10 cellular contexts compared by ENCODE assay signal in the genomic region with DNA sequence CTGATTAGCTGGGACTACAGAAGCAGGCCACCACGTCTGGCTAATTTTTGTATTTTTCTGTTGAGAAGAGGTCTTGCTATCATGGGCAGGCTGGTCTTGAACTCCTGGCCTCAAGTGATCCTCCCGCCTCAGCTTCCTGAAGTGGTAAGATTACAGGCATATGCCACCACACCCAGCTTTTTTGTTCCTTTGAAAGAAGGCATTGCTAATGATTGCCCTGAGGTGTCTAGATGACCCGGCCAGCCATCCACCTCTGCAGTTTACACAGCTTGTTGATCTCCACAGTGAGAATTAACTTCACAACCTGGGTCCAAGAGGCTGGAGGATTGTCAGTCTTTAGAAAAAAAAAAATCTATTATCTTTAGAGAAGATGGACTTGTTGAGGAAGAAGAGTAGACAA. TPM values are rescaled to one million over a fixed set of nuclear protein-coding genes. Genes with fewer than 3 reads are reported as not detected.
A peak's percentile ranks its signal among the peaks of the same experiment; 100 is the strongest.
DNase-seq lines count a peak whose midpoint lies in the region; ATAC-seq and TF ChIP-seq lines count a peak whose summit lies in the region.
"Had no signal": no experiment of that assay in that cellular context is flagged by ENCODE, and none has a peak within 500 bp of the region (broad histone marks: within the 10 kb centered on the region; RNA-seq: fewer than 3 reads in every experiment).

No MANE protein-coding gene starts in this region.

- H3K36me3 ChIP-seq in RWPE2 (ENCODE audit: low read depth) (peaks cover 19% of the 10 kb centered on the region), skeletal muscle tissue (ENCODE audit: control insufficient read depth in 3 of 3, insufficient read depth in 3 of 3, low read length in 3 of 3) (peaks cover 0 to 4% (median 2%) of the 10 kb centered on the region in 3 donors)

- DNase-seq in ELR (ENCODE audit: low read depth), result peak; percentile 30
- no peak for DNase-seq in RWPE2 (ENCODE audit: low spot score)
- peak; percentile 11 to 33 for DNase-seq in erythroblast (lab: John Stamatoyannopoulos, UW)
- DNase-seq: activated effector memory CD4-positive, alpha-beta T cell treated with anti-CD3 and anti-CD28 coated beads, Interleukin-2, amount 50 U/mL, for 16 hours; small intestine; stimulated activated naive CD4-positive, alpha-beta T cell treated with Interleukin-2 at 50 U/mL for 16 hours had no signal

- H3K27ac ChIP-seq in RWPE2 (ENCODE audit: poor library complexity, severe bottlenecking) (peak overlapping the region; percentile 97), skeletal muscle tissue (ENCODE audit: low read depth, low read length) (peak overlapping the region; percentile 95)

- peak overlapping the region in 2 of 3 donors; percentile 24 to 82 for H3K9ac ChIP-seq in skeletal muscle tissue (ENCODE audit: low read depth in 1 of 3, low read length in 3 of 3)

- no peaks in the 10 kb centered on the region for H3K9me3 ChIP-seq in RWPE2 (ENCODE audit: severe bottlenecking)
- no peaks in the 10 kb centered on the region for H3K9me3 ChIP-seq in skeletal muscle tissue (ENCODE audit: control insufficient read depth in 3 of 3, low read length in 3 of 3)

- H3K4me1 ChIP-seq in RWPE2 (ENCODE audit: insufficient read depth, poor library complexity, severe bottlenecking) (peaks cover 87% of the 10 kb centered on the region), skeletal muscle tissue (ENCODE audit: control insufficient read depth in 3 of 3, insufficient read depth in 3 of 3, low read length in 3 of 3) (peaks cover 77 to 88% (median 87%) of the 10 kb centered on the region in 3 donors)

- no peak for ATAC-seq in RWPE2 (ENCODE audit: low read depth)
- no peak for ATAC-seq in HG03571 (IDR thresholded peaks at IDR 0.05; ENCODE audit: unreplicated experiment)
- ATAC-seq in HG03520 (IDR thresholded peaks at IDR 0.05; ENCODE audit: unreplicated experiment), result no peak
- no peak for ATAC-seq in HG03135 (IDR thresholded peaks at IDR 0.05; ENCODE audit: unreplicated experiment)

- H3K4me3 ChIP-seq in RWPE2 (ENCODE audit: severe bottlenecking) (no peak overlapping the region), skeletal muscle tissue (ENCODE audit: low read length in 3 of 3) (no peak overlapping the region)

- no peak for TF ChIP-seq CTCF in RWPE2 (IDR thresholded peaks at IDR 0.05; ENCODE audit: poor library complexity, severe bottlenecking)

- no peak for TF ChIP-seq POLR2A in erythroblast (IDR thresholded peaks at IDR 0.05; ENCODE audit: low read length)

- H3K27me3 ChIP-seq in RWPE2 (ENCODE audit: insufficient read depth, poor library complexity, severe bottlenecking) (no peaks in the 10 kb centered on the region), skeletal muscle tissue (ENCODE audit: control insufficient read depth in 3 of 3, insufficient read depth in 3 of 3, low read length in 3 of 3) (no peaks in the 10 kb centered on the region)

RNA-seq across cellular contexts. Expression of a gene that starts 58.7 kb away (rescaled TPM):
- total RNA-seq in skeletal muscle tissue, result 17.2 TPM
